In genomic region chr9:35871514-35871913, GRCh38 we compare ENCODE assay signal across 25 cellular contexts. TPM values are rescaled to one million over a fixed set of nuclear protein-coding genes. Genes with fewer than 3 reads are reported as not detected.
DNase-seq lines count a peak whose midpoint lies in the region; ATAC-seq, FAIRE-seq and TF ChIP-seq lines count a peak whose summit lies in the region.
"Had no signal": no experiment of that assay in that cellular context is flagged by ENCODE, and none has a peak within 500 bp of the region (broad histone marks: within the 10 kb centered on the region; RNA-seq: fewer than 3 reads in every experiment).

No MANE protein-coding gene starts in this region.

- FAIRE-seq in pancreas (lab: Jason Lieb, UNC): no peak
- FAIRE-seq: GM12891 had no signal

- 50 to 52% methylated on average over 3 of the region's 3 CpGs for WGBS in pancreas, 2 donors

- TF ChIP-seq CTCF in pancreas (IDR thresholded peaks at IDR 0.05): no peak
- no peak for TF ChIP-seq CTCF in GM13976 (IDR thresholded peaks at IDR 0.05; ENCODE audit: borderline replicate concordance, control extremely low read depth, extremely low read depth, insufficient read depth, missing control alignments)
- TF ChIP-seq CTCF in endothelial cell (IDR thresholded peaks at IDR 0.05; ENCODE audit: unreplicated experiment): no peak

- H3K27me3 ChIP-seq in pancreas: no peaks in the 10 kb centered on the region

- DNase-seq in DMS53 treated with DMSO at 0.1 percent for 48 hours (lab: John Stamatoyannopoulos, UW; ENCODE audit: unreplicated experiment): peak; percentile 33
- DNase-seq in LoVo (ENCODE audit: low spot score): peak; percentile 66
- peak; percentile 46 for DNase-seq in astrocyte of the hippocampus (ENCODE audit: low read depth, low spot score)
- peak in 2 of 6 donors; percentile 41 to 74 for DNase-seq in pancreas
- no peak for DNase-seq in activated CD4-positive, alpha-beta T cell treated with anti-CD3 and anti-CD28 coated beads, Interleukin-2, amount 50 U/mL, for 4 hours
- DNase-seq in GM13976 (ENCODE audit: low spot score): no peak
- DNase-seq in endothelial cell (ENCODE audit: low spot score): no peak
- DNase-seq: activated CD4-positive, alpha-beta T cell treated with anti-CD3 and anti-CD28 coated beads for 36 hours; activated naive CD4-positive, alpha-beta T cell; effector memory CD4-positive, alpha-beta T cell; GF-D8; heart right ventricle; immature natural killer cell; naive thymus-derived CD4-positive, alpha-beta T cell; NCI-H146; NCI-H524; OCI-M1; stimulated activated CD4-positive, alpha-beta T cell treated with anti-CD3 and anti-CD28 coated beads, Interleukin-4, amount 100 ng/mL, for 1 hour had no signal

- peak in 3 of 4 donors; percentile 30 to 39 (median 31) for ATAC-seq in pancreas
- ATAC-seq: activated CD4-positive, alpha-beta T cell treated with anti-CD3 and anti-CD28 coated beads for 36 hours; naive thymus-derived CD4-positive, alpha-beta T cell had no signal

- in situ Hi-C loops in GM13976 (cut with MboI; ENCODE audit: low sequenced_read_pairs, unreplicated experiment): no loop called here

- no peaks in the 10 kb centered on the region for H3K9me3 Mint-ChIP-seq in endothelial cell (ENCODE audit: unreplicated experiment)

- intact Hi-C loops in pancreas (cut with DNase I): loop anchor here in 2 of 3 donors (5.0 to 10.0 kb wide), 2 partner anchors 77 to 84 kb away; partner anchors contain the start of gene NPR2 (in 1 of the 2)

- no peak overlapping the region for H3K27ac Mint-ChIP-seq in endothelial cell (ENCODE audit: unreplicated experiment)
- H3K27ac Mint-ChIP-seq: activated CD4-positive, alpha-beta T cell treated with anti-CD3 and anti-CD28 coated beads for 36 hours; immature natural killer cell; naive thymus-derived CD4-positive, alpha-beta T cell had no signal

- H3K4me1 ChIP-seq in pancreas: no peaks in the 10 kb centered on the region
- H3K4me1 ChIP-seq: heart right ventricle had no signal

- no peak overlapping the region for H3K27ac ChIP-seq in pancreas
- H3K27ac ChIP-seq: heart right ventricle, SK-N-MC, skin epidermis had no signal

- H3K27me3 Mint-ChIP-seq in endothelial cell (ENCODE audit: unreplicated experiment): peaks cover 8% of the 10 kb centered on the region
- H3K27me3 Mint-ChIP-seq: activated CD4-positive, alpha-beta T cell treated with anti-CD3 and anti-CD28 coated beads for 36 hours had no signal

- H3K4me1 Mint-ChIP-seq in endothelial cell (ENCODE audit: unreplicated experiment): no peaks in the 10 kb centered on the region
- H3K4me1 Mint-ChIP-seq: activated CD4-positive, alpha-beta T cell treated with anti-CD3 and anti-CD28 coated beads for 36 hours; immature natural killer cell had no signal

- no peak overlapping the region for H3K4me3 ChIP-seq in pancreas
- H3K4me3 ChIP-seq: heart right ventricle, SK-N-MC, skin epidermis had no signal

- no peak overlapping the region for H3K4me3 Mint-ChIP-seq in endothelial cell (ENCODE audit: unreplicated experiment)
- H3K4me3 Mint-ChIP-seq: activated CD4-positive, alpha-beta T cell treated with anti-CD3 and anti-CD28 coated beads for 36 hours; immature natural killer cell; naive thymus-derived CD4-positive, alpha-beta T cell had no signal

- H3K9me3 ChIP-seq in pancreas: no peaks in the 10 kb centered on the region

- H3K36me3 Mint-ChIP-seq in endothelial cell (ENCODE audit: low read depth, unreplicated experiment): no peaks in the 10 kb centered on the region
- H3K36me3 Mint-ChIP-seq: immature natural killer cell; naive thymus-derived CD4-positive, alpha-beta T cell had no signal

- no peaks in the 10 kb centered on the region for H3K36me3 ChIP-seq in pancreas
- H3K36me3 ChIP-seq: heart right ventricle had no signal

RNA-seq across cellular contexts. Expression of gene OR13J1, which starts 1.3 kb away (rescaled TPM):
- not detected for total RNA-seq in pancreas
- polyA plus RNA-seq in pancreas: not detected
- total RNA-seq in endothelial cell (ENCODE audit: unreplicated experiment): not detected
- total RNA-seq: activated CD4-positive, alpha-beta T cell treated with anti-CD3 and anti-CD28 coated beads for 36 hours; cerebellum; heart right ventricle; LHCN-M2; lung microvascular endothelial cell; naive thymus-derived CD4-positive, alpha-beta T cell; urinary bladder had no signal
- polyA plus RNA-seq: heart right ventricle; immature natural killer cell; naive thymus-derived CD4-positive, alpha-beta T cell; urinary bladder had no signal

RNA-seq across cellular contexts. Expression of gene HRCT1, which starts 34.5 kb away (rescaled TPM):
- total RNA-seq in pancreas (1 to 10 TPM in 3 of 6 donors, under 1 TPM in 3; 0.43 to 1.5 (median 0.83) TPM), endothelial cell (ENCODE audit: unreplicated experiment) (0.87 TPM)
- 1 to 10 TPM in 1 of 2 donors, under 1 TPM in 1; 0.33 to 1.5 TPM for polyA plus RNA-seq in pancreas
- total RNA-seq: activated CD4-positive, alpha-beta T cell treated with anti-CD3 and anti-CD28 coated beads for 36 hours; cerebellum; naive thymus-derived CD4-positive, alpha-beta T cell had no signal
- polyA plus RNA-seq: immature natural killer cell; naive thymus-derived CD4-positive, alpha-beta T cell had no signal

RNA-seq across cellular contexts. Expression of gene SPAAR, which starts 37.8 kb away (rescaled TPM):
- total RNA-seq in pancreas (under 1 TPM in 5 of 6 donors, not detected in 1; 0.12 to 0.74 (median 0.44) TPM), endothelial cell (ENCODE audit: unreplicated experiment) (32.0 TPM)
- polyA plus RNA-seq in pancreas: 1 to 10 TPM in 1 of 2 donors, under 1 TPM in 1; 0.31 to 1.6 TPM
- total RNA-seq: activated CD4-positive, alpha-beta T cell treated with anti-CD3 and anti-CD28 coated beads for 36 hours; naive thymus-derived CD4-positive, alpha-beta T cell; urinary bladder had no signal
- polyA plus RNA-seq: immature natural killer cell; naive thymus-derived CD4-positive, alpha-beta T cell had no signal

RNA-seq across cellular contexts. Expression of gene TMEM8B, which starts 42.5 kb away (rescaled TPM):
- total RNA-seq in pancreas (10 to 100 TPM in 1 of 6 donors, 1 to 10 TPM in 5; 4.9 to 10.3 (median 7.0) TPM), endothelial cell (ENCODE audit: unreplicated experiment) (9.0 TPM)
- polyA plus RNA-seq in pancreas: 10 to 100 TPM; 11.1 to 17.2 TPM

RNA-seq across cellular contexts. Expression of gene FAM221B, which starts 43.0 kb away (rescaled TPM):
- total RNA-seq in pancreas: not detected
- under 1 TPM in 1 of 2 donors, not detected in 1; 0.11 TPM for polyA plus RNA-seq in pancreas
- not detected for total RNA-seq in endothelial cell (ENCODE audit: unreplicated experiment)
- total RNA-seq: activated CD4-positive, alpha-beta T cell treated with anti-CD3 and anti-CD28 coated beads for 36 hours; cerebellum; heart right ventricle; LHCN-M2; lung microvascular endothelial cell had no signal
- polyA plus RNA-seq: heart right ventricle; immature natural killer cell; naive thymus-derived CD4-positive, alpha-beta T cell; urinary bladder had no signal

Comparison
In these comparisons a context has a peak if more than half of its experiments do, and no peak if none do; other contexts are left out.
1. DNase-seq: peak in DMS53 treated with DMSO at 0.1 percent for 48 hours (single experiment), LoVo (single experiment) and astrocyte of the hippocampus (single experiment); none in activated CD4-positive, alpha-beta T cell treated with anti-CD3 and anti-CD28 coated beads, Interleukin-2, amount 50 U/mL, for 4 hours (0 of 2), GM13976 (single experiment) and endothelial cell (single experiment).
2. RNA of gene SPAAR, which starts 37.8 kb away (total RNA-seq): 32.0 TPM in endothelial cell (single experiment); 0.12 to 0.74 TPM in pancreas; every median in the first group is over 10 times any median in the second.